In genomic region chr17:69326302-69327059, GRCh38 we compare ENCODE assay signal across 8 cellular contexts. TPM values are rescaled to one million over a fixed set of nuclear protein-coding genes. Genes with fewer than 3 reads are reported as not detected.
DNase-seq lines count a peak whose midpoint lies in the region; ATAC-seq and TF ChIP-seq lines count a peak whose summit lies in the region.

No MANE protein-coding gene starts in this region.

- peak overlapping the region; percentile 92 for H2AFZ ChIP-seq in MM.1S (ENCODE audit: low read length)

- peaks cover 6% of the 10 kb centered on the region; the same call in 1 of the 2 replicates for H3F3A ChIP-seq in MM.1S (ENCODE audit: insufficient read depth, low read length)

- DNase-seq in EH (ENCODE audit: low read depth) (peak; percentile 31), MM.1S (peak; percentile 34), body of pancreas (peak in 1 of 4 donors; percentile 24), iris pigment epithelial cell (ENCODE audit: low read depth) (peak; percentile 40), GM10248 (ENCODE audit: extremely low spot score) (no peak)
- DNase-seq in stimulated activated CD4-positive, alpha-beta T cell treated with anti-CD3 and anti-CD28 coated beads, Interleukin-1b, Interleukin-23, amount 100 ng/mL, for 48 hours: peak; percentile 1

- intact Hi-C loops in body of pancreas (cut with DNase I): no loop called here

- H3K9ac ChIP-seq in MM.1S (ENCODE audit: low read length): peak overlapping the region; percentile 88

- CTCF ChIA-PET in GM10248 (lab: Yijun Ruan, JAX): interaction anchor here (0.7 to 3.2 kb wide), 6 partner anchors 9 to 196 kb away, joined by 3 to 11 read pairs (median 4); no protein-coding TSS in a partner anchor

- 0 to 2% methylated on average over 21 to 54 of the region's 54 CpGs for WGBS in body of pancreas, 2 donors

- H3K36me3 ChIP-seq in MM.1S (replicated peaks; ENCODE audit: insufficient read depth, low read length): no peaks in the 10 kb centered on the region
- H3K36me3 ChIP-seq in body of pancreas (replicated peaks in 1 of 2; ENCODE audit: insufficient read depth in 1 of 2, low read depth in 2 of 2): no peaks in the 10 kb centered on the region

- peaks cover 21% of the 10 kb centered on the region for H3K79me2 ChIP-seq in MM.1S (ENCODE audit: low read length)

- H3K9me3 ChIP-seq in MM.1S (replicated peaks; ENCODE audit: insufficient read depth, low read length) (no peaks in the 10 kb centered on the region), body of pancreas (no peaks in the 10 kb centered on the region)

- peak; percentile 9 for ATAC-seq in GM21447 (IDR thresholded peaks at IDR 0.05; ENCODE audit: unreplicated experiment)
- peak; percentile 18 for ATAC-seq in body of pancreas
- ATAC-seq in HG03469 (IDR thresholded peaks at IDR 0.05; ENCODE audit: unreplicated experiment): no peak

- no peaks in the 10 kb centered on the region for H3K9me2 ChIP-seq in MM.1S (replicated peaks; ENCODE audit: insufficient read depth, low read length)

- H3K27ac ChIP-seq in MM.1S (ENCODE audit: low read length): peak overlapping the region; percentile 67; the same call in 1 of the 2 replicates
- H3K27ac ChIP-seq in body of pancreas: peak overlapping the region; percentile 66 to 98 (median 96)

- no peak for TF ChIP-seq CTCF in MM.1S (IDR thresholded peaks at IDR 0.05; ENCODE audit: low read length)
- no peak for TF ChIP-seq CTCF in body of pancreas (IDR thresholded peaks at IDR 0.05)
- TF ChIP-seq CTCF in GM10248 (IDR thresholded peaks at IDR 0.05; ENCODE audit: control extremely low read depth, extremely low read depth, low read depth, missing control alignments): no peak

- H4K20me1 ChIP-seq in MM.1S (ENCODE audit: insufficient read depth, low read length): no peaks in the 10 kb centered on the region

- peak in 2 of 3 donors; percentile 96 to 97 for TF ChIP-seq POLR2A in body of pancreas (IDR thresholded peaks at IDR 0.05)

- peak overlapping the region; percentile 93 for H3K4me3 ChIP-seq in MM.1S (ENCODE audit: low read length)
- H3K4me3 ChIP-seq in body of pancreas: peak overlapping the region; percentile 27 to 89

- H3K4me2 ChIP-seq in MM.1S (ENCODE audit: low read depth, low read length): peak overlapping the region; percentile 96

- POLR2A ChIA-PET in GM10248 (lab: Yijun Ruan, JAX): interaction anchor here (0.5 to 1.7 kb wide), 6 partner anchors 11 to 1290 kb away, joined by 3 to 5 read pairs (median 4); no protein-coding TSS in a partner anchor

- no peaks in the 10 kb centered on the region for H3K27me3 ChIP-seq in MM.1S (replicated peaks; ENCODE audit: insufficient read depth, low read length)
- no peaks in the 10 kb centered on the region for H3K27me3 ChIP-seq in body of pancreas

- H3K4me1 ChIP-seq in MM.1S (ENCODE audit: low read length): peaks cover 13% of the 10 kb centered on the region
- peaks cover 29% of the 10 kb centered on the region for H3K4me1 ChIP-seq in body of pancreas

RNA-seq across cellular contexts. Expression of gene ABCA5, which starts 0.5 kb away (rescaled TPM):
- total RNA-seq in body of pancreas: 100 to 1,000 TPM in 1 of 2 donors, 10 to 100 TPM in 1; 93.4 to 104 TPM
